19 cellular contexts compared by ENCODE assay signal in the genomic region with DNA sequence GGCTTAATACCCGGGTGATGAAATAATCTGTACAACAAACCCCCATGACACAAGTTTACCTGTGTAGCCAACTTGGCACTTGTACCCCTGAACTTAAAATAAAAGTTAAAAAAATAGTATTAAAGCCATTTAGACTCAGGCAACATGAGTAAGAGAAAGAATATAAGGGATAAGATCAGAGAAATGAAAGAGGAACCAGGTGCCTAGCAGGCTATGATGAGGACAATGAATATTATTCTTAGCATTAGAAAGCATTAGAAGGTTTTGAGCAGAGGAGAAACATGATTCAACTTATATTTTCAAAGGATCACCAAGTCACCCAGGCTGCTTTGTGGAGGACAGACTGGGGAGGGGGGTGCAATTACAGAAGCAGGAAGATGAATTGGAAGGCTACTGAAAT.
DNase-seq lines count a peak whose midpoint lies in the region; ATAC-seq and TF ChIP-seq lines count a peak whose summit lies in the region.
"Had no signal": no experiment of that assay in that cellular context is flagged by ENCODE, and none has a peak within 500 bp of the region (broad histone marks: within the 10 kb centered on the region; RNA-seq: fewer than 3 reads in every experiment).

No MANE protein-coding gene starts in this region.

- no peaks in the 10 kb centered on the region for H3K36me3 ChIP-seq in Loucy (ENCODE audit: insufficient read depth, low read length)

- peaks cover 15% of the 10 kb centered on the region for H3K4me1 ChIP-seq in Loucy (ENCODE audit: insufficient read depth, low read length, poor library complexity, severe bottlenecking)

- no peaks in the 10 kb centered on the region for H3K9me2 ChIP-seq in Loucy (replicated peaks; ENCODE audit: low read depth, low read length)

- H3K79me2 ChIP-seq in Loucy (ENCODE audit: insufficient read depth, low read length) = no peaks in the 10 kb centered on the region

- H2AFZ ChIP-seq in Loucy (ENCODE audit: low read length) = 0 out of 2 replicates have a peak overlapping the region, but pooled peaks have one; percentile 37

- no peaks in the 10 kb centered on the region for H3F3A ChIP-seq in Loucy (ENCODE audit: low read depth)

- H3K9me3 ChIP-seq in Loucy (ENCODE audit: insufficient read depth, low read depth, low read length) = no peaks in the 10 kb centered on the region

- H3K4me3 ChIP-seq in Loucy (ENCODE audit: low read length, poor library complexity, severe bottlenecking) = no peak overlapping the region
- H3K4me3 ChIP-seq: coronary artery had no signal

- H3K9ac ChIP-seq in Loucy (ENCODE audit: low read depth, low read length, poor library complexity, severe bottlenecking) = no peak overlapping the region

- DNase-seq in SHP77 (lab: John Stamatoyannopoulos, UW) (no peak), HCEC 1CT (no peak), cerebellar nuclear complex (lab: John Stamatoyannopoulos, UW) (no peak)
- DNase-seq: activated CD4-positive, alpha-beta T cell treated with anti-CD3 and anti-CD28 coated beads for 1 hour; CD4-positive, alpha-beta memory T cell; naive thymus-derived CD8-positive, alpha-beta T cell; NCI-H1092; NCI-H2029 treated with DMSO at 0.1 percent for 48 hours; NCI-H524; posterior cingulate gyrus; stimulated activated CD4-positive, alpha-beta T cell treated with anti-CD3 and anti-CD28 coated beads, Interleukin-1b, Interleukin-23, amount 100 ng/mL, for 48 hours; T-helper 9 cell had no signal

- no peaks in the 10 kb centered on the region for H4K20me1 ChIP-seq in Loucy (ENCODE audit: insufficient read depth, low read length, poor library complexity, severe bottlenecking)

- H3K27me3 ChIP-seq in Loucy (ENCODE audit: insufficient read depth, low read length, poor library complexity, severe bottlenecking) = no peaks in the 10 kb centered on the region

- H3K4me2 ChIP-seq in Loucy (ENCODE audit: low read depth, low read length, poor library complexity, severe bottlenecking) = no peak overlapping the region

- no peak for TF ChIP-seq CTCF in Loucy (conservative IDR thresholded peaks at IDR 0.05; ENCODE audit: low read length)

- peak; percentile 43 for ATAC-seq in GM18498 (IDR thresholded peaks at IDR 0.05; ENCODE audit: unreplicated experiment)
- ATAC-seq in GM21360 (IDR thresholded peaks at IDR 0.05; ENCODE audit: unreplicated experiment) = peak; percentile 34
- ATAC-seq in HG02885 (IDR thresholded peaks at IDR 0.05; ENCODE audit: poor library complexity, unreplicated experiment) = peak; percentile 62
- ATAC-seq in HG03565 (IDR thresholded peaks at IDR 0.05; ENCODE audit: unreplicated experiment) = no peak
- ATAC-seq: activated T-helper 17 cell treated with anti-CD3 and anti-CD28 coated beads, Interleukin-2, amount 50 U/mL, for 72 hours; naive thymus-derived CD8-positive, alpha-beta T cell had no signal
